Comparison of ENCODE assay signal across 1 cellular context in genomic region chr10:122477436-122477835, GRCh38.
TF ChIP-seq lines count a peak whose summit lies in the region.

No MANE protein-coding gene starts in this region.

TF ChIP-seq in HepG2, 621 proteins besides CTCF, POLR2A, EP300 and RAD21:
- TF ChIP-seq ZNF615 (CRISPR knock-in tag; IDR thresholded peaks at IDR 0.05; ENCODE audit: borderline replicate concordance) (no peak), THAP8 (CRISPR knock-in tag; IDR thresholded peaks at IDR 0.05; ENCODE audit: borderline replicate concordance) (no peak), E2F2 (CRISPR knock-in tag; IDR thresholded peaks at IDR 0.05; ENCODE audit: borderline replicate concordance) (no peak), HOXA5 (CRISPR knock-in tag; IDR thresholded peaks at IDR 0.05) (no peak), ZNF710 (CRISPR knock-in tag; IDR thresholded peaks at IDR 0.05; ENCODE audit: borderline replicate concordance) (no peak), FOXP1 (IDR thresholded peaks at IDR 0.05) (no peak), FOXP1 (CRISPR knock-in tag; IDR thresholded peaks at IDR 0.05) (no peak), SNAPC4 (CRISPR knock-in tag; IDR thresholded peaks at IDR 0.05) (no peak), TRIM24 (CRISPR knock-in tag; IDR thresholded peaks at IDR 0.05) (no peak), ZNF432 (CRISPR knock-in tag; IDR thresholded peaks at IDR 0.05; ENCODE audit: borderline replicate concordance) (no peak), ARHGAP35 (CRISPR knock-in tag; IDR thresholded peaks at IDR 0.05; ENCODE audit: borderline replicate concordance) (no peak), JDP2 (CRISPR knock-in tag; IDR thresholded peaks at IDR 0.05; ENCODE audit: borderline replicate concordance) (no peak), REPIN1 (CRISPR knock-in tag; IDR thresholded peaks at IDR 0.05; ENCODE audit: borderline replicate concordance, low read depth) (no peak), ZNF75D (CRISPR knock-in tag; IDR thresholded peaks at IDR 0.05; ENCODE audit: borderline replicate concordance) (no peak), ZNF274 (CRISPR knock-in tag; IDR thresholded peaks at IDR 0.05) (no peak), SIX4 (CRISPR knock-in tag; IDR thresholded peaks at IDR 0.05) (no peak), ZNF20 (CRISPR knock-in tag; IDR thresholded peaks at IDR 0.05) (no peak), NR3C1 (CRISPR knock-in tag; IDR thresholded peaks at IDR 0.05) (no peak), ZNF609 (CRISPR knock-in tag; IDR thresholded peaks at IDR 0.05; ENCODE audit: borderline replicate concordance) (no peak), MAF1 (CRISPR knock-in tag; IDR thresholded peaks at IDR 0.05; ENCODE audit: borderline replicate concordance) (no peak)
